27 cellular contexts compared by ENCODE assay signal in the genomic region with DNA sequence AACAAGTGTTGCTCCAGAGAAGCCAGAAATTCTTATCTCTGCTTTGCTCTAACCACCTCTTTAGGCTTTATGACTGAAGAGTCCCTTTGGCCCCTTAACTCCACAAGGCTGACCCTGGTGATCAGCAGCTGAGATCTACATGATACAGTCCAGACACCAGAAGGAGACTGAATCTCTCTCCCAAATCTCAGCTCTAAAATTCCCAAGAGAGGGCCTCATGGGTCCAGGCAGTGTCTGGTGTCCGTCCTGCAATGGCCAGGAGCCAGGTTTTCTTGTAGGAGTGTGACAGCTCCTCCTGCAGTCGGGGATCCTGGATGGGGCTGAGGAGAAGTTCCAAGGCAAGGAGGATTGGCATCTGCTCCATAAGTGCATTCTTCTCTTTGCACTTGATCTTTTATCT. TPM values are rescaled to one million over a fixed set of nuclear protein-coding genes. Genes with fewer than 3 reads are reported as not detected.
DNase-seq lines count a peak whose midpoint lies in the region; ATAC-seq, FAIRE-seq and TF ChIP-seq lines count a peak whose summit lies in the region.
"Had no signal": no experiment of that assay in that cellular context is flagged by ENCODE, and none has a peak within 500 bp of the region (broad histone marks: within the 10 kb centered on the region; RNA-seq: fewer than 3 reads in every experiment).

No MANE protein-coding gene starts in this region.

- 100% methylated on average over 1 to 2 of the region's 2 CpGs for WGBS in endodermal cell (ENCODE audit: insufficient coverage in 1 of 2, insufficient read length in 1 of 2), 2 experiments
- WGBS in testis, 2 donors = 52 to 71% methylated on average over 2 of the region's 2 CpGs

- no peak overlapping the region for H3K4me3 Mint-ChIP-seq in endodermal cell
- H3K4me3 Mint-ChIP-seq: activated CD4-positive, alpha-beta memory T cell treated with anti-CD3 and anti-CD28 coated beads for 36 hours; activated naive CD8-positive, alpha-beta T cell treated with anti-CD3 and anti-CD28 coated beads for 36 hours; T-helper 2 cell treated with Interferon-gamma antibody and Interleukin-4, amounts not matched to agents 5 μg/mL and 100 μg/mL, for 36 hours had no signal

- H3K27me3 Mint-ChIP-seq in endodermal cell (ENCODE audit: insufficient read depth) = no peaks in the 10 kb centered on the region
- H3K27me3 Mint-ChIP-seq: activated naive CD8-positive, alpha-beta T cell treated with anti-CD3 and anti-CD28 coated beads for 36 hours had no signal

- DNase-seq in cardiac septum (ENCODE audit: low spot score) = peak; percentile 57
- no peak for DNase-seq in Right ventricle myocardium superior
- no peak for DNase-seq in Panc1 (ENCODE audit: low read depth, low spot score)
- peak; percentile 37 for DNase-seq in endodermal cell
- DNase-seq in testis = peak; percentile 36
- DNase-seq in HuH-7 (ENCODE audit: low spot score) = no peak
- DNase-seq in GM12891 (ENCODE audit: insufficient read length, low spot score) = no peak
- no peak for DNase-seq in GM10248 (ENCODE audit: extremely low spot score)
- DNase-seq: activated CD4-positive, alpha-beta memory T cell treated with anti-CD3 and anti-CD28 coated beads for 36 hours; activated naive CD8-positive, alpha-beta T cell treated with anti-CD3 and anti-CD28 coated beads for 36 hours; C1 segment of cervical spinal cord; Calu3; colonic mucosa; left ventricle myocardium inferior; mucosa of descending colon; NCI-H1694; NCI-H2227 treated with DMSO at 0.1 percent for 48 hours; substantia nigra; uterus had no signal

- no TSS peak for BruUV-seq in Panc1 (replicated peaks; lab: Mats Ljungman, UMichigan)

- H3K4me3 ChIP-seq in Panc1 (ENCODE audit: low read depth in 2 of 2, low read length in 2 of 2) (no peak overlapping the region), endodermal cell (ENCODE audit: low read length) (no peak overlapping the region), testis (no peak overlapping the region)
- H3K4me3 ChIP-seq: colonic mucosa, heart left ventricle, K562, left ventricle myocardium inferior, mucosa of descending colon, Peyer's patch, SK-N-MC, uterus had no signal

- H3K36me3 ChIP-seq in Panc1 (ENCODE audit: control insufficient read depth, insufficient read depth, low read length) = no peaks in the 10 kb centered on the region
- H3K36me3 ChIP-seq in endodermal cell (ENCODE audit: control insufficient read depth, insufficient read depth, low read length) = peaks cover 35% of the 10 kb centered on the region
- no peaks in the 10 kb centered on the region for H3K36me3 ChIP-seq in testis (ENCODE audit: low read depth, missing control alignments)
- H3K36me3 ChIP-seq: colonic mucosa, heart left ventricle, left ventricle myocardium inferior, Peyer's patch, uterus had no signal

- H3K4me1 ChIP-seq in Panc1 (ENCODE audit: control insufficient read depth, insufficient read depth, low read length) (no peaks in the 10 kb centered on the region), endodermal cell (ENCODE audit: control insufficient read depth, insufficient read depth, low read length) (no peaks in the 10 kb centered on the region), testis (no peaks in the 10 kb centered on the region)
- H3K4me1 ChIP-seq: colonic mucosa, heart left ventricle, left ventricle myocardium inferior, Peyer's patch, uterus had no signal

- TF ChIP-seq POLR2A in testis (IDR thresholded peaks at IDR 0.05) (no peak), GM12891 (IDR thresholded peaks at IDR 0.05; ENCODE audit: low read depth, low read length) (no peak)

- no peak overlapping the region for H3K9ac ChIP-seq in endodermal cell (ENCODE audit: extremely low read depth, low read length, poor library complexity, severe bottlenecking)

- TF ChIP-seq CTCF in Panc1 (IDR thresholded peaks at IDR 0.05) = no peak
- no peak for TF ChIP-seq CTCF in endodermal cell (conservative IDR thresholded peaks at IDR 0.05)
- TF ChIP-seq CTCF in testis (IDR thresholded peaks at IDR 0.05) = no peak
- TF ChIP-seq CTCF in GM10248 (IDR thresholded peaks at IDR 0.05; ENCODE audit: control extremely low read depth, extremely low read depth, low read depth, missing control alignments) = no peak

- POLR2A ChIA-PET in Panc1 (lab: Charles Lee) = no interaction called here
- POLR2A ChIA-PET in GM10248 (lab: Yijun Ruan, JAX) = interaction anchor here (0.6 kb wide), 1 partner anchor 232 kb away, joined by 4 read pairs; no protein-coding TSS in a partner anchor

- intact Hi-C loops in cardiac septum (cut with DNase I) (no loop called here), Right ventricle myocardium superior (cut with DNase I) (no loop called here), Panc1 (cut with micrococcal nuclease; ENCODE audit: unreplicated experiment) (no loop called here), testis (cut with DNase I; ENCODE audit: low total_unique reads) (no loop called here)

- H3K27me3 ChIP-seq in Panc1 (ENCODE audit: control insufficient read depth, insufficient read depth, low read length) (no peaks in the 10 kb centered on the region), endodermal cell (ENCODE audit: control insufficient read depth, insufficient read depth, low read length, poor library complexity, severe bottlenecking) (no peaks in the 10 kb centered on the region), testis (no peaks in the 10 kb centered on the region)
- H3K27me3 ChIP-seq: colonic mucosa, heart left ventricle, Peyer's patch, uterus had no signal

- H3K9me3 ChIP-seq in Panc1 (ENCODE audit: control insufficient read depth, insufficient read depth, low read depth, low read length) = no peaks in the 10 kb centered on the region
- no peaks in the 10 kb centered on the region for H3K9me3 ChIP-seq in endodermal cell (ENCODE audit: control insufficient read depth, low read length)
- no peaks in the 10 kb centered on the region for H3K9me3 ChIP-seq in testis
- H3K9me3 ChIP-seq: colonic mucosa, heart left ventricle, left ventricle myocardium inferior, mucosa of descending colon, Peyer's patch, uterus had no signal

- ATAC-seq in Right ventricle myocardium superior (ENCODE audit: poor library complexity) = no peak
- peak; percentile 44 for ATAC-seq in Panc1
- ATAC-seq: heart left ventricle, K562 had no signal

- FAIRE-seq in GM12891 (lab: Jason Lieb, UNC) = no peak
- FAIRE-seq: endometrium, K562 had no signal

- in situ Hi-C loops in Panc1 (cut with HindIII; ENCODE audit: low pct_unique_long_range_greater_than_20kb, low sequenced_read_pairs) = no loop called here

- H3K27ac ChIP-seq in Panc1 (ENCODE audit: low read length) (no peak overlapping the region), endodermal cell (ENCODE audit: low read depth, low read length) (no peak overlapping the region), testis (no peak overlapping the region)
- H3K27ac ChIP-seq: colonic mucosa, heart left ventricle, left ventricle myocardium inferior, Peyer's patch, SK-N-MC, uterus had no signal

- H3K9me3 Mint-ChIP-seq in endodermal cell = no peaks in the 10 kb centered on the region
- H3K9me3 Mint-ChIP-seq: activated CD4-positive, alpha-beta memory T cell treated with anti-CD3 and anti-CD28 coated beads for 36 hours; activated naive CD8-positive, alpha-beta T cell treated with anti-CD3 and anti-CD28 coated beads for 36 hours; T-helper 2 cell treated with Interferon-gamma antibody and Interleukin-4, amounts not matched to agents 5 μg/mL and 100 μg/mL, for 36 hours had no signal

- H3K4me1 Mint-ChIP-seq in endodermal cell = peaks cover 15% of the 10 kb centered on the region
- H3K4me1 Mint-ChIP-seq: activated naive CD8-positive, alpha-beta T cell treated with anti-CD3 and anti-CD28 coated beads for 36 hours had no signal

- peak overlapping the region; percentile 49 for H3K27ac Mint-ChIP-seq in endodermal cell
- H3K27ac Mint-ChIP-seq: activated CD4-positive, alpha-beta memory T cell treated with anti-CD3 and anti-CD28 coated beads for 36 hours; activated naive CD8-positive, alpha-beta T cell treated with anti-CD3 and anti-CD28 coated beads for 36 hours; T-helper 2 cell treated with Interferon-gamma antibody and Interleukin-4, amounts not matched to agents 5 μg/mL and 100 μg/mL, for 36 hours had no signal

- CTCF ChIA-PET in Panc1 (lab: Charles Lee) (no interaction called here), GM10248 (lab: Yijun Ruan, JAX) (no interaction called here)

- peaks cover 33% of the 10 kb centered on the region for H3K36me3 Mint-ChIP-seq in endodermal cell (ENCODE audit: low read depth)
- H3K36me3 Mint-ChIP-seq: activated CD4-positive, alpha-beta memory T cell treated with anti-CD3 and anti-CD28 coated beads for 36 hours; activated naive CD8-positive, alpha-beta T cell treated with anti-CD3 and anti-CD28 coated beads for 36 hours had no signal

TF ChIP-seq in GM12891, 5 proteins besides CTCF, POLR2A, EP300 and RAD21:
- TF ChIP-seq POU2F2 (IDR thresholded peaks at IDR 0.05; ENCODE audit: low read depth, low read length) (no peak), POLR2AphosphoS5 (IDR thresholded peaks at IDR 0.05; ENCODE audit: low read depth, low read length) (no peak), SPI1 (IDR thresholded peaks at IDR 0.05; ENCODE audit: low read depth, low read length) (no peak), TAF1 (IDR thresholded peaks at IDR 0.05; ENCODE audit: low read depth, low read length) (no peak), PAX5 (IDR thresholded peaks at IDR 0.05; ENCODE audit: insufficient read depth, low read length, severe bottlenecking) (no peak)

RNA-seq across cellular contexts. Expression of a gene that starts 35.3 kb away (rescaled TPM):
- total RNA-seq in cardiac septum (0.67 TPM), Right ventricle myocardium superior (not detected), Panc1 (2021; ENCODE audit: unreplicated experiment) (0.18 TPM), endodermal cell (100 to 1,000 TPM in 1 of 2 donors, 10 to 100 TPM in 1; 66.7 to 200 TPM), testis (1 to 10 TPM; 8.4 to 9.1 TPM)
- not detected for polyA plus RNA-seq in Panc1 (2012; ENCODE audit: insufficient read length)
- polyA plus RNA-seq in endodermal cell (2013, experiment 1 of 2) = 29.5 TPM
- polyA plus RNA-seq in endodermal cell (2013, experiment 2 of 2) = 26.1 TPM
- polyA plus RNA-seq in testis (ENCODE audit: insufficient read depth, low read depth, low replicate concordance) = 1.5 TPM
- not detected for polyA plus RNA-seq in GM12891 (2012; ENCODE audit: low read depth, missing spikeins)
- total RNA-seq: activated CD4-positive, alpha-beta memory T cell treated with anti-CD3 and anti-CD28 coated beads for 36 hours; Calu3; G401 had no signal
- polyA plus RNA-seq: K562, neural cell had no signal

Comparison
In these comparisons a context has a peak if more than half of its experiments do, and no peak if none do; other contexts are left out.
1. DNase-seq: peak in cardiac septum (single experiment), endodermal cell (single experiment) and testis (single experiment); none in Right ventricle myocardium superior (single experiment), Panc1 (single experiment), HuH-7 (single experiment), GM12891 (single experiment) and GM10248 (single experiment).
2. RNA of a gene that starts 35.3 kb away (total RNA-seq): 66.7 to 200 TPM in endodermal cell; 8.4 to 9.1 TPM in testis, 0.67 TPM in cardiac septum (single experiment), 0.18 TPM in Panc1 (single experiment) and not detected in Right ventricle myocardium superior (single experiment); every median in the first group is over 4 times any median in the second.